In the genomic region with DNA sequence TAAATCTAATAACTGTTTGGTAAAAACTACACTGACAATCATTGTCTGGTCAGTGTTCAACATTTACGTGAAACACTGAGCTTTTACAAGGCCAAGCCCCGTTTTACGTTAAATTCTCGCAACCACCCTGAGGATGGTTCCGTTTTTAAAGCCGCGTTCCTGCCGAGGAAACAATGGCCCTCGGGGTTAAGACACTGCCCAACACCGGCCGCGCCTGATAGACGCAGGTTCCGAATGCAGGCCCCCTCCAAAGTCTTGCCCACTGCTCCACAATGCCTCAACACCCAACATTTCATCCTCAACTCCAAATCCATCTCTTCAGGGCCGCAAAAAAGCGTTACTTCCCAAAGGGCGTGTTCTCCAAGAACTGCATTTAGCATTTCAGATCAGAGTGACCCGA, we compare ENCODE assay signal across 1 cellular context.
TF ChIP-seq lines count a peak whose summit lies in the region.

No MANE protein-coding gene starts in this region.

TF ChIP-seq in GM23338, 12 proteins besides CTCF, POLR2A, EP300 and RAD21 (continued from another document):
- TF ChIP-seq, protein P1, sequence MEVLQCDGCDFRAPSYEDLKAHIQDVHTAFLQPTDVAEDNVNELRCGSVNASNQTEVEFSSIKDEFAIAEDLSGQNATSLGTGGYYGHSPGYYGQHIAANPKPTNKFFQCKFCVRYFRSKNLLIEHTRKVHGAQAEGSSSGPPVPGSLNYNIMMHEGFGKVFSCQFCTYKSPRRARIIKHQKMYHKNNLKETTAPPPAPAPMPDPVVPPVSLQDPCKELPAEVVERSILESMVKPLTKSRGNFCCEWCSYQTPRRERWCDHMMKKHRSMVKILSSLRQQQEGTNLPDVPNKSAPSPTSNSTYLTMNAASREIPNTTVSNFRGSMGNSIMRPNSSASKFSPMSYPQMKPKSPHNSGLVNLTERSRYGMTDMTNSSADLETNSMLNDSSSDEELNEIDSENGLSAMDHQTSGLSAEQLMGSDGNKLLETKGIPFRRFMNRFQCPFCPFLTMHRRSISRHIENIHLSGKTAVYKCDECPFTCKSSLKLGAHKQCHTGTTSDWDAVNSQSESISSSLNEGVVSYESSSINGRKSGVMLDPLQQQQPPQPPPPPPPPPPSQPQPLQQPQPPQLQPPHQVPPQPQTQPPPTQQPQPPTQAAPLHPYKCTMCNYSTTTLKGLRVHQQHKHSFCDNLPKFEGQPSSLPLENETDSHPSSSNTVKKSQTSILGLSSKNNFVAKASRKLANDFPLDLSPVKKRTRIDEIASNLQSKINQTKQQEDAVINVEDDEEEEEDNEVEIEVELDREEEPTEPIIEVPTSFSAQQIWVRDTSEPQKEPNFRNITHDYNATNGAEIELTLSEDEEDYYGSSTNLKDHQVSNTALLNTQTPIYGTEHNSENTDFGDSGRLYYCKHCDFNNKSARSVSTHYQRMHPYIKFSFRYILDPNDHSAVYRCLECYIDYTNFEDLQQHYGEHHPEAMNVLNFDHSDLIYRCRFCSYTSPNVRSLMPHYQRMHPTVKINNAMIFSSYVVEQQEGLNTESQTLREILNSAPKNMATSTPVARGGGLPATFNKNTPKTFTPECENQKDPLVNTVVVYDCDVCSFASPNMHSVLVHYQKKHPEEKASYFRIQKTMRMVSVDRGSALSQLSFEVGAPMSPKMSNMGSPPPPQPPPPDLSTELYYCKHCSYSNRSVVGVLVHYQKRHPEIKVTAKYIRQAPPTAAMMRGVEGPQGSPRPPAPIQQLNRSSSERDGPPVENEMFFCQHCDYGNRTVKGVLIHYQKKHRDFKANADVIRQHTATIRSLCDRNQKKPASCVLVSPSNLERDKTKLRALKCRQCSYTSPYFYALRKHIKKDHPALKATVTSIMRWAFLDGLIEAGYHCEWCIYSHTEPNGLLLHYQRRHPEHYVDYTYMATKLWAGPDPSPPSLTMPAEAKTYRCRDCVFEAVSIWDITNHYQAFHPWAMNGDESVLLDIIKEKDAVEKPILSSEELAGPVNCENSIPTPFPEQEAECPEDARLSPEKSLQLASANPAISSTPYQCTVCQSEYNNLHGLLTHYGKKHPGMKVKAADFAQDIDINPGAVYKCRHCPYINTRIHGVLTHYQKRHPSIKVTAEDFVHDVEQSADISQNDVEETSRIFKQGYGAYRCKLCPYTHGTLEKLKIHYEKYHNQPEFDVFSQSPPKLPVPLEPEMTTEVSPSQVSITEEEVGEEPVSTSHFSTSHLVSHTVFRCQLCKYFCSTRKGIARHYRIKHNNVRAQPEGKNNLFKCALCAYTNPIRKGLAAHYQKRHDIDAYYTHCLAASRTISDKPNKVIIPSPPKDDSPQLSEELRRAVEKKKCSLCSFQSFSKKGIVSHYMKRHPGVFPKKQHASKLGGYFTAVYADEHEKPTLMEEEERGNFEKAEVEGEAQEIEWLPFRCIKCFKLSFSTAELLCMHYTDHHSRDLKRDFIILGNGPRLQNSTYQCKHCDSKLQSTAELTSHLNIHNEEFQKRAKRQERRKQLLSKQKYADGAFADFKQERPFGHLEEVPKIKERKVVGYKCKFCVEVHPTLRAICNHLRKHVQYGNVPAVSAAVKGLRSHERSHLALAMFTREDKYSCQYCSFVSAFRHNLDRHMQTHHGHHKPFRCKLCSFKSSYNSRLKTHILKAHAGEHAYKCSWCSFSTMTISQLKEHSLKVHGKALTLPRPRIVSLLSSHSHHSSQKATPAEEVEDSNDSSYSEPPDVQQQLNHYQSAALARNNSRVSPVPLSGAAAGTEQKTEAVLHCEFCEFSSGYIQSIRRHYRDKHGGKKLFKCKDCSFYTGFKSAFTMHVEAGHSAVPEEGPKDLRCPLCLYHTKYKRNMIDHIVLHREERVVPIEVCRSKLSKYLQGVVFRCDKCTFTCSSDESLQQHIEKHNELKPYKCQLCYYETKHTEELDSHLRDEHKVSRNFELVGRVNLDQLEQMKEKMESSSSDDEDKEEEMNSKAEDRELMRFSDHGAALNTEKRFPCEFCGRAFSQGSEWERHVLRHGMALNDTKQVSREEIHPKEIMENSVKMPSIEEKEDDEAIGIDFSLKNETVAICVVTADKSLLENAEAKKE (CRISPR knock-in tag; IDR thresholded peaks at IDR 0.05) = no peak
- no peak for TF ChIP-seq CREB1 (CRISPR knock-in tag; IDR thresholded peaks at IDR 0.05; ENCODE audit: low read depth)
- TF ChIP-seq, protein P2, sequence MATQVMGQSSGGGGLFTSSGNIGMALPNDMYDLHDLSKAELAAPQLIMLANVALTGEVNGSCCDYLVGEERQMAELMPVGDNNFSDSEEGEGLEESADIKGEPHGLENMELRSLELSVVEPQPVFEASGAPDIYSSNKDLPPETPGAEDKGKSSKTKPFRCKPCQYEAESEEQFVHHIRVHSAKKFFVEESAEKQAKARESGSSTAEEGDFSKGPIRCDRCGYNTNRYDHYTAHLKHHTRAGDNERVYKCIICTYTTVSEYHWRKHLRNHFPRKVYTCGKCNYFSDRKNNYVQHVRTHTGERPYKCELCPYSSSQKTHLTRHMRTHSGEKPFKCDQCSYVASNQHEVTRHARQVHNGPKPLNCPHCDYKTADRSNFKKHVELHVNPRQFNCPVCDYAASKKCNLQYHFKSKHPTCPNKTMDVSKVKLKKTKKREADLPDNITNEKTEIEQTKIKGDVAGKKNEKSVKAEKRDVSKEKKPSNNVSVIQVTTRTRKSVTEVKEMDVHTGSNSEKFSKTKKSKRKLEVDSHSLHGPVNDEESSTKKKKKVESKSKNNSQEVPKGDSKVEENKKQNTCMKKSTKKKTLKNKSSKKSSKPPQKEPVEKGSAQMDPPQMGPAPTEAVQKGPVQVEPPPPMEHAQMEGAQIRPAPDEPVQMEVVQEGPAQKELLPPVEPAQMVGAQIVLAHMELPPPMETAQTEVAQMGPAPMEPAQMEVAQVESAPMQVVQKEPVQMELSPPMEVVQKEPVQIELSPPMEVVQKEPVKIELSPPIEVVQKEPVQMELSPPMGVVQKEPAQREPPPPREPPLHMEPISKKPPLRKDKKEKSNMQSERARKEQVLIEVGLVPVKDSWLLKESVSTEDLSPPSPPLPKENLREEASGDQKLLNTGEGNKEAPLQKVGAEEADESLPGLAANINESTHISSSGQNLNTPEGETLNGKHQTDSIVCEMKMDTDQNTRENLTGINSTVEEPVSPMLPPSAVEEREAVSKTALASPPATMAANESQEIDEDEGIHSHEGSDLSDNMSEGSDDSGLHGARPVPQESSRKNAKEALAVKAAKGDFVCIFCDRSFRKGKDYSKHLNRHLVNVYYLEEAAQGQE (IDR thresholded peaks at IDR 0.05; ENCODE audit: unreplicated experiment) = no peak
- TF ChIP-seq POLR2AphosphoS5 (IDR thresholded peaks at IDR 0.05; ENCODE audit: low read depth) = no peak
- TF ChIP-seq EZH2 (IDR thresholded peaks at IDR 0.05; ENCODE audit: low read depth, unreplicated experiment) = no peak
- TF ChIP-seq, protein P3, sequence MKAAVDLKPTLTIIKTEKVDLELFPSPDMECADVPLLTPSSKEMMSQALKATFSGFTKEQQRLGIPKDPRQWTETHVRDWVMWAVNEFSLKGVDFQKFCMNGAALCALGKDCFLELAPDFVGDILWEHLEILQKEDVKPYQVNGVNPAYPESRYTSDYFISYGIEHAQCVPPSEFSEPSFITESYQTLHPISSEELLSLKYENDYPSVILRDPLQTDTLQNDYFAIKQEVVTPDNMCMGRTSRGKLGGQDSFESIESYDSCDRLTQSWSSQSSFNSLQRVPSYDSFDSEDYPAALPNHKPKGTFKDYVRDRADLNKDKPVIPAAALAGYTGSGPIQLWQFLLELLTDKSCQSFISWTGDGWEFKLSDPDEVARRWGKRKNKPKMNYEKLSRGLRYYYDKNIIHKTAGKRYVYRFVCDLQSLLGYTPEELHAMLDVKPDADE (IDR thresholded peaks at IDR 0.05) = no peak
- TF ChIP-seq JUNB (IDR thresholded peaks at IDR 0.05; ENCODE audit: unreplicated experiment) = no peak
